ENCODE assay signal across 1 cellular context in genomic region chr1:163596541-163597258, GRCh38.
TF ChIP-seq lines count a peak whose summit lies in the region.

No MANE protein-coding gene starts in this region.

TF ChIP-seq in GM23338, 12 proteins besides CTCF, POLR2A, EP300 and RAD21 (continued from another document):
- no peak for TF ChIP-seq REST (IDR thresholded peaks at IDR 0.05; ENCODE audit: unreplicated experiment)
- no peak for TF ChIP-seq ZNF331 (CRISPR knock-in tag; IDR thresholded peaks at IDR 0.05; ENCODE audit: low read depth)
- TF ChIP-seq POLR2AphosphoS5 (IDR thresholded peaks at IDR 0.05; ENCODE audit: low read depth): 0 out of 2 replicates have a peak, but pooled peaks have one; percentile 10
- peak; percentile 93 for TF ChIP-seq ZNF462 (CRISPR knock-in tag; IDR thresholded peaks at IDR 0.05)
- no peak for TF ChIP-seq STAT1 (IDR thresholded peaks at IDR 0.05; ENCODE audit: unreplicated experiment)
- no peak for TF ChIP-seq EZH2phosphoT487 (IDR thresholded peaks at IDR 0.05; ENCODE audit: unreplicated experiment)
- TF ChIP-seq CREB1 (CRISPR knock-in tag; IDR thresholded peaks at IDR 0.05; ENCODE audit: low read depth): 0 out of 2 replicates have a peak, but pooled peaks have one; percentile 12
